In the genomic region with DNA sequence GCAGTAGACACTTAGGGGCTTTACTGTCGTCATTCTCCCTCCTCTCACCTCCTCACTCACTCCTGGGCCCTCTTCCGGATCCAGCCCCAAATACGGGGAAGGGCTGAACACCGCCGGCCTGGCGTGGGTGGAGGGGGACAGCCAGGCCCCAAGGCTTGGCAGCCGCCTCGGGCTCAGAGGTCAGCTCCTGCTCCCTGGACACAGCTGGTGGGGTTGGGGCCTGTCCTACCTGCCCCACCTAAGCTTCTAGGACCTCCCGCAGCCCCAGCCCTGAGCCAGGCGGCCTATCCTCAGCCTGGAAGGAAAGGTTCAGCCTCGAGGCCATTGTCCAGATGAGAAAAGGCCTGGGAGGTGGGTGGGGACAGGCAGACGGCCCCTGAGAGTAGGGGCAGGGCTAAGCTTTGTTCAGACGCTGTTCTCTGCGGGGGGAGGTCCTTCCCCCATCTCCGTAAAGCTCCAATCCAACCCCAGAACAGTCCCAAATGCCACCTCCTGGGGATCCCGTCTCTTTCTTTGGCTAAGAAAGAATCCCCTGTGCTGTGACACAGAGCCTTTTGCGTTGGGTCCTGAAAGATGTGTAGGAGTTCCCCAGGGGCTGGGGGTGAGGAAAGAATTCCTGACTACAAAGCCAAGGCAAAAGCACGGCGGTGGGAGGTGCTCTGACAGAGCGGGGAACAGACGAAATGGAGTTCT, we compare ENCODE assay signal across 9 cellular contexts. TPM values are rescaled to one million over a fixed set of nuclear protein-coding genes. Genes with fewer than 3 reads are reported as not detected.
DNase-seq lines count a peak whose midpoint lies in the region; ATAC-seq and TF ChIP-seq lines count a peak whose summit lies in the region.
"Had no signal": no experiment of that assay in that cellular context is flagged by ENCODE, and none has a peak within 500 bp of the region (broad histone marks: within the 10 kb centered on the region; RNA-seq: fewer than 3 reads in every experiment).

No MANE protein-coding gene starts in this region.

- WGBS in ovary, 3 donors: 28 to 36% (median 30%) methylated on average over 21 of the region's 21 CpGs

- no peaks in the 10 kb centered on the region for H3K27me3 ChIP-seq in ovary
- H3K27me3 ChIP-seq: body of pancreas had no signal

- TF ChIP-seq EP300 in ovary (IDR thresholded peaks at IDR 0.05): no peak

- peak overlapping the region; percentile 53 for H3K9ac ChIP-seq in SK-N-MC (ENCODE audit: insufficient read length)

- H3K36me3 ChIP-seq in SK-N-MC (ENCODE audit: insufficient read depth, low read length): no peaks in the 10 kb centered on the region
- H3K36me3 ChIP-seq in ovary: no peaks in the 10 kb centered on the region

- DNase-seq in ELR (ENCODE audit: low read depth) (peak; percentile 59), SK-N-MC (ENCODE audit: low read depth, low spot score) (no peak), fibroblast of mammary gland (ENCODE audit: low read depth) (peak; percentile 60), ovary (peak in 3 of 5 donors; percentile 42 to 70 (median 64)), NCI-H2171 treated with DMSO at 0.1 percent for 48 hours (lab: John Stamatoyannopoulos, UW) (no peak), globus pallidus (ENCODE audit: low spot score) (no peak), NCI-H2081 treated with DMSO at 0.1 percent for 48 hours (lab: John Stamatoyannopoulos, UW) (no peak)

- ATAC-seq in GM19452 (IDR thresholded peaks at IDR 0.05; ENCODE audit: unreplicated experiment): no peak

- peaks cover 3% of the 10 kb centered on the region for H3K4me1 ChIP-seq in ovary (ENCODE audit: insufficient read depth)

- peak overlapping the region; percentile 77 for H3K4me3 ChIP-seq in SK-N-MC
- H3K4me3 ChIP-seq in fibroblast of mammary gland (ENCODE audit: control insufficient read depth, low read depth, low read length): peak overlapping the region; percentile 42
- peak overlapping the region; percentile 34 for H3K4me3 ChIP-seq in ovary
- H3K4me3 ChIP-seq: body of pancreas had no signal

- no peaks in the 10 kb centered on the region for H3K9me3 ChIP-seq in SK-N-MC (ENCODE audit: low read depth, low read length)
- H3K9me3 ChIP-seq in ovary: no peaks in the 10 kb centered on the region
- H3K9me3 ChIP-seq: body of pancreas had no signal

- intact Hi-C loops in ovary (cut with DNase I): loop anchor here in 1 of 4 donors (5.0 to 10.0 kb wide), 2 partner anchors 37 to 70 kb away; no protein-coding TSS in a partner anchor

- no peak for TF ChIP-seq POLR2A in ovary (IDR thresholded peaks at IDR 0.05)

- TF ChIP-seq CTCF in fibroblast of mammary gland (conservative IDR thresholded peaks at IDR 0.05; ENCODE audit: control insufficient read depth, insufficient read depth, low read depth, low read length): no peak
- TF ChIP-seq CTCF in ovary (IDR thresholded peaks at IDR 0.05): no peak

- H3K27ac ChIP-seq in SK-N-MC (0 out of 2 replicates have a peak overlapping the region, but pooled peaks have one; percentile 6), ovary (no peak overlapping the region)

RNA-seq across cellular contexts. Expression of gene LLGL1, which starts 0.9 kb away (rescaled TPM):
- total RNA-seq in ovary: 10 to 100 TPM; 19.0 to 28.0 (median 23.3) TPM
- polyA plus RNA-seq in ovary: 10 to 100 TPM in 1 of 2 donors, 1 to 10 TPM in 1; 2.5 to 16.4 TPM

RNA-seq across cellular contexts. Expression of gene FLII, which starts 34.0 kb away (rescaled TPM):
- 100 to 1,000 TPM; 127 to 245 (median 178) TPM for total RNA-seq in ovary
- polyA plus RNA-seq in ovary: 100 to 1,000 TPM; 132 to 152 TPM

RNA-seq across cellular contexts. Expression of gene MIEF2, which starts 35.9 kb away (rescaled TPM):
- total RNA-seq in ovary: 10 to 100 TPM; 15.1 to 36.1 (median 23.2) TPM
- 10 to 100 TPM in 1 of 2 donors, 1 to 10 TPM in 1; 4.0 to 21.9 TPM for polyA plus RNA-seq in ovary

RNA-seq across cellular contexts. Expression of gene ALKBH5, which starts 40.9 kb away (rescaled TPM):
- 100 to 1,000 TPM in 5 of 7 donors, 10 to 100 TPM in 2; 51.5 to 137 (median 105) TPM for total RNA-seq in ovary
- 10 to 100 TPM; 39.6 to 54.4 TPM for polyA plus RNA-seq in ovary

Comparison
In these comparisons a context has a peak if more than half of its experiments do, and no peak if none do; other contexts are left out.
1. DNase-seq: peak in ELR (single experiment), fibroblast of mammary gland (single experiment) and ovary (3 of 5); none in SK-N-MC (single experiment), NCI-H2171 treated with DMSO at 0.1 percent for 48 hours (single experiment), globus pallidus (single experiment) and NCI-H2081 treated with DMSO at 0.1 percent for 48 hours (single experiment).
2. Peak in every context shown above with its lines, with median percentiles within 50 percentile points of each other: H3K4me3 ChIP-seq.